Comparison of ENCODE assay signal across 25 cellular contexts in genomic region chr4:148787285-148787684, GRCh38.
"Had no signal": no experiment of that assay in that cellular context is flagged by ENCODE, and none has a peak within 500 bp of the region (broad histone marks: within the 10 kb centered on the region; RNA-seq: fewer than 3 reads in every experiment).

No MANE protein-coding gene starts in this region.

- FAIRE-seq: astrocyte had no signal

- H3K27me3 ChIP-seq: heart left ventricle had no signal

- DNase-seq: activated CD4-positive, alpha-beta memory T cell treated with anti-CD3 and anti-CD28 coated beads for 36 hours; activated CD4-positive, alpha-beta T cell treated with anti-CD3 and anti-CD28 coated beads, Interleukin-2, amount 10 ng/mL, durations not matched to agents 24 days and 14 days; activated CD4-positive, CD25-positive, alpha-beta regulatory T cell treated with anti-CD3 and anti-CD28 coated beads, Interleukin-2, amount 50 U/mL, for 72 hours; activated CD8-positive, alpha-beta memory T cell treated with anti-CD3 and anti-CD28 coated beads, Interleukin-2, amount 50 U/mL, for 48 hours; activated gamma-delta T cell treated with Interleukin-2 at 50 U/mL for 16 hours; activated naive CD4-positive, alpha-beta T cell treated with anti-CD3 and anti-CD28 coated beads, Interleukin-2, amount 50 U/mL, for 16 hours; activated T-cell treated with anti-CD3 and anti-CD28 coated beads, Interleukin-2, amount 50 U/mL, for 24 hours; amniotic stem cell; caudate nucleus; endodermal cell; foreskin fibroblast; hypothalamus; immature natural killer cell; stimulated activated CD4-positive, alpha-beta T cell treated with anti-CD3 and anti-CD28 coated beads, Interleukin-4, amount 100 ng/mL, for 24 hours; substantia nigra; T-helper 9 cell had no signal

- H3K9me3 ChIP-seq: heart left ventricle had no signal

- H3K27ac ChIP-seq: skin epidermis had no signal

- H3K4me3 ChIP-seq: heart left ventricle, lung, skin epidermis had no signal

- ATAC-seq: activated T-helper 17 cell treated with anti-CD3 and anti-CD28 coated beads, Interleukin-2, amount 50 U/mL, for 72 hours; esophagus mucosa; left lobe of liver; sciatic nerve; stimulated activated effector memory CD8-positive, alpha-beta T cell treated with anti-CD3 and anti-CD28 coated beads, Interleukin-12 subunit alpha, Interleukin-12 subunit beta, amount 100 ng/mL, for 72 hours had no signal

- H3K36me3 ChIP-seq: heart left ventricle had no signal
